In genomic region chrX:150487369-150488094, GRCh38 we compare ENCODE assay signal across 2 cellular contexts.
A peak's percentile ranks its signal among the peaks of the same experiment; 100 is the strongest.
TF ChIP-seq lines count a peak whose summit lies in the region.

No MANE protein-coding gene starts in this region.

TF ChIP-seq in liver, 16 proteins besides CTCF, POLR2A, EP300 and RAD21:
- no peak for TF ChIP-seq ZBTB33 (IDR thresholded peaks at IDR 0.05)
- TF ChIP-seq SP1 (IDR thresholded peaks at IDR 0.05), result peak; percentile 51
- peak in 1 of 2 donors; percentile 63 for TF ChIP-seq RXRA (IDR thresholded peaks at IDR 0.05)

TF ChIP-seq in HepG2, 621 proteins besides CTCF, POLR2A, EP300 and RAD21 (continued from another document):
- TF ChIP-seq HBP1 (CRISPR knock-in tag; IDR thresholded peaks at IDR 0.05; ENCODE audit: low read depth), result no peak
- TF ChIP-seq RXRA (CRISPR knock-in tag; IDR thresholded peaks at IDR 0.05), result no peak
- TF ChIP-seq ZNF563 (CRISPR knock-in tag; IDR thresholded peaks at IDR 0.05), result no peak
- no peak for TF ChIP-seq BHLHE40 (IDR thresholded peaks at IDR 0.05; ENCODE audit: low read length)
- no peak for TF ChIP-seq ZFP90 (CRISPR knock-in tag; IDR thresholded peaks at IDR 0.05; ENCODE audit: borderline replicate concordance)
- no peak for TF ChIP-seq SAP130 (CRISPR knock-in tag; IDR thresholded peaks at IDR 0.05; ENCODE audit: low read depth)
- no peak for TF ChIP-seq ZNF737 (CRISPR knock-in tag; IDR thresholded peaks at IDR 0.05; ENCODE audit: borderline replicate concordance)
- no peak for TF ChIP-seq MTA3 (CRISPR knock-in tag; IDR thresholded peaks at IDR 0.05)
- TF ChIP-seq GMEB2 (CRISPR knock-in tag; IDR thresholded peaks at IDR 0.05; ENCODE audit: low read depth), result no peak
- TF ChIP-seq NFKBIZ (CRISPR knock-in tag; IDR thresholded peaks at IDR 0.05), result no peak
- no peak for TF ChIP-seq MNT (IDR thresholded peaks at IDR 0.05)
- no peak for TF ChIP-seq NR0B2 (CRISPR knock-in tag; IDR thresholded peaks at IDR 0.05)
- no peak for TF ChIP-seq ZFAT (CRISPR knock-in tag; conservative IDR thresholded peaks at IDR 0.05)
- TF ChIP-seq RBFOX2 (IDR thresholded peaks at IDR 0.05; ENCODE audit: low read depth, low read length), result no peak
TF ChIP-seq in HepG2: peak in this region for 0.
